Comparison of ENCODE assay signal across 14 cellular contexts in the genomic region with DNA sequence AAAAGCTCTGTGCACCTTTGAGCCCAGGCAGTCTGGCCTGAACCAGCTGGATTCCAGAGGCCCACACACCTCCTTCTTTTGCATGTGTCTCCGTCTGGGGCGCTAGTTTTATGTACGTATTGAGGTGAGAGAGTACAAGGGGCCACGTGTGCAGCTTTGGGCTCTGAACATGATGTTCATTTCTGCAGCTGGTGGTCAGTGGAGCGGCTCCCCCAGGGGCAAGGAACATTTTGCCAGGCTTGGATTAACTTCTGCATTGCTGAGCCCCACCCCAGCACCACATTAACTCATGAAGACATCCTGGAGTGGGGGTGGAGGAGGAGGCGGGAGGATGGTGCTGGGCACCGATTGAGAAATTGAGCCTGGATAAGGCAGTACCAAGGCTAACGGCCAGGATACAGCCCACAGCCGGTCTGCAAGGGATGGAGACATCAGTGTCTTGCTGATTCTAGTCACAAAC. TPM values are rescaled to one million over a fixed set of nuclear protein-coding genes. Genes with fewer than 3 reads are reported as not detected.
A peak's percentile ranks its signal among the peaks of the same experiment; 100 is the strongest.
DNase-seq lines count a peak whose midpoint lies in the region; ATAC-seq and TF ChIP-seq lines count a peak whose summit lies in the region.
"Had no signal": no experiment of that assay in that cellular context is flagged by ENCODE, and none has a peak within 500 bp of the region (broad histone marks: within the 10 kb centered on the region; RNA-seq: fewer than 3 reads in every experiment).

No MANE protein-coding gene starts in this region.

- H3K27ac ChIP-seq in HEK293 (ENCODE audit: extremely low read depth, low read depth, low read length) (no peak overlapping the region), RWPE2 (ENCODE audit: poor library complexity, severe bottlenecking) (peak overlapping the region; percentile 45)

- no peaks in the 10 kb centered on the region for H3K27me3 ChIP-seq in RWPE2 (ENCODE audit: insufficient read depth, poor library complexity, severe bottlenecking)
- H3K27me3 ChIP-seq: BE2C had no signal

- H3K9me3 ChIP-seq in HEK293 (ENCODE audit: control insufficient read depth, insufficient read depth, low read depth, low read length) (no peaks in the 10 kb centered on the region), RWPE2 (ENCODE audit: severe bottlenecking) (no peaks in the 10 kb centered on the region)

- no peaks in the 10 kb centered on the region for H3K36me3 ChIP-seq in HEK293 (ENCODE audit: control insufficient read depth in 2 of 2, insufficient read depth in 1 of 2, low read length in 2 of 2)
- H3K36me3 ChIP-seq in RWPE2 (ENCODE audit: low read depth) = no peaks in the 10 kb centered on the region
- H3K36me3 ChIP-seq: BE2C had no signal

- ATAC-seq in RWPE2 (ENCODE audit: low read depth) = peak; percentile 55
- ATAC-seq: activated CD8-positive, alpha-beta T cell treated with anti-CD3 and anti-CD28 coated beads, Interleukin-2, amount 10 ng/mL, durations not matched to agents 7 days and 5 days had no signal

- POLR2A ChIA-PET in HEK293 (lab: Yijun Ruan, JAX) = interaction anchor here (0.7 to 1.8 kb wide), 2 partner anchors 29 to 282 kb away, joined by 3 to 20 read pairs; no protein-coding TSS in a partner anchor

- TF ChIP-seq CTCF in HEK293 (tag by site-specific recombination; IDR thresholded peaks at IDR 0.05) = no peak
- TF ChIP-seq CTCF in RWPE2 (IDR thresholded peaks at IDR 0.05; ENCODE audit: poor library complexity, severe bottlenecking) = no peak

- H3K4me3 ChIP-seq in HEK293 (ENCODE audit: low read depth, low read length) (no peak overlapping the region), RWPE2 (ENCODE audit: severe bottlenecking) (no peak overlapping the region)

- peaks cover 2% of the 10 kb centered on the region; the same call in 1 of the 2 replicates for H3K4me1 ChIP-seq in HEK293 (ENCODE audit: control insufficient read depth, insufficient read depth, low read length)
- H3K4me1 ChIP-seq in RWPE2 (ENCODE audit: insufficient read depth, poor library complexity, severe bottlenecking) = peaks cover 27% of the 10 kb centered on the region

- DNase-seq in RWPE2 (ENCODE audit: low spot score) = peak; percentile 67
- peak; percentile 33 for DNase-seq in glomerular visceral epithelial cell (ENCODE audit: extremely low spot score)
- DNase-seq in renal cortical epithelial cell (ENCODE audit: low read depth) = peak; percentile 97
- no peak for DNase-seq in NCI-H748 treated with DMSO at 0.1 percent for 48 hours (lab: John Stamatoyannopoulos, UW)
- no peak for DNase-seq in activated CD4-positive, alpha-beta T cell treated with anti-CD3 and anti-CD28 coated beads, Interleukin-2, amount 50 U/mL, for 4 hours
- no peak for DNase-seq in NK-92 (lab: John Stamatoyannopoulos, UW; ENCODE audit: unreplicated experiment)
- no peak for DNase-seq in putamen (ENCODE audit: low spot score)
- DNase-seq: activated CD8-positive, alpha-beta T cell treated with anti-CD3 and anti-CD28 coated beads, Interleukin-2, amount 10 ng/mL, durations not matched to agents 7 days and 5 days; GOT3; KG1; stimulated activated naive CD4-positive, alpha-beta T cell had no signal

- CTCF ChIA-PET in HEK293 (lab: Yijun Ruan, JAX) = interaction anchor here (0.5 to 5.4 kb wide), 12 partner anchors 9 to 438 kb away, joined by 3 to 59 read pairs (median 4); partner anchors contain the start of genes C1QTNF5 and USP2

TF ChIP-seq in HEK293, 187 proteins besides CTCF, POLR2A, EP300 and RAD21:
- TF ChIP-seq ZFHX2 (tag by site-specific recombination; conservative IDR thresholded peaks at IDR 0.05) = peak; percentile 52
- TF ChIP-seq ZNF530 (tag by site-specific recombination; IDR thresholded peaks at IDR 0.05; ENCODE audit: low read depth) = no peak
- TF ChIP-seq ZNF366 (tag by site-specific recombination; conservative IDR thresholded peaks at IDR 0.05) = no peak
- no peak for TF ChIP-seq WT1 (tag by site-specific recombination; IDR thresholded peaks at IDR 0.05)
- no peak for TF ChIP-seq BCL11A (tag by site-specific recombination; IDR thresholded peaks at IDR 0.05; ENCODE audit: low read depth)
- no peak for TF ChIP-seq ZNF843 (tag by site-specific recombination; IDR thresholded peaks at IDR 0.05)
- peak; percentile 28; the same call in 1 of the 2 replicates for TF ChIP-seq EGR2 (tag by site-specific recombination; IDR thresholded peaks at IDR 0.05; ENCODE audit: low read depth)

RNA-seq across cellular contexts. Expression of gene USP2, which starts 13.8 kb away (rescaled TPM):
- 3.6 and 9.7 TPM in 2 replicates for total RNA-seq in renal cortical epithelial cell

RNA-seq across cellular contexts. Expression of gene MFRP, which starts 21.2 kb away (rescaled TPM):
- not detected in 2 replicates for total RNA-seq in renal cortical epithelial cell
- total RNA-seq: activated CD8-positive, alpha-beta T cell treated with anti-CD3 and anti-CD28 coated beads, Interleukin-2, amount 10 ng/mL, durations not matched to agents 7 days and 5 days; dermis microvascular lymphatic vessel endothelial cell had no signal

RNA-seq across cellular contexts. Expression of gene C1QTNF5, which starts 27.0 kb away (rescaled TPM):
- 5.6 and 15.7 TPM in 2 replicates for total RNA-seq in renal cortical epithelial cell
- total RNA-seq: activated CD8-positive, alpha-beta T cell treated with anti-CD3 and anti-CD28 coated beads, Interleukin-2, amount 10 ng/mL, durations not matched to agents 7 days and 5 days had no signal

RNA-seq across cellular contexts. Expression of gene RNF26, which starts 33.4 kb away (rescaled TPM):
- total RNA-seq in renal cortical epithelial cell = 3.0 and 16.3 TPM in 2 replicates

RNA-seq across cellular contexts. Expression of gene MCAM, which starts 50.8 kb away (rescaled TPM):
- total RNA-seq in renal cortical epithelial cell = 559 and 965 TPM in 2 replicates

Comparison
In these comparisons a context has a peak if more than half of its experiments do, and no peak if none do; other contexts are left out.
1. DNase-seq: peak in RWPE2 (single experiment), glomerular visceral epithelial cell (single experiment) and renal cortical epithelial cell (single experiment); none in NCI-H748 treated with DMSO at 0.1 percent for 48 hours (single experiment), activated CD4-positive, alpha-beta T cell treated with anti-CD3 and anti-CD28 coated beads, Interleukin-2, amount 50 U/mL, for 4 hours (0 of 2), NK-92 (single experiment) and putamen (single experiment).